1 cellular context compared by ENCODE assay signal in genomic region chr19:40806385-40807146, GRCh38.
TF ChIP-seq lines count a peak whose summit lies in the region.

No MANE protein-coding gene starts in this region.

TF ChIP-seq in endothelial cell of umbilical vein, 7 proteins besides CTCF, POLR2A, EP300 and RAD21:
- TF ChIP-seq POLR2AphosphoS5 (IDR thresholded peaks at IDR 0.05; ENCODE audit: insufficient read depth, low read depth, low read length) = peak; percentile 76
- no peak for TF ChIP-seq FOS (IDR thresholded peaks at IDR 0.05; ENCODE audit: borderline replicate concordance, insufficient read depth, low read length)
- no peak for TF ChIP-seq MAX (IDR thresholded peaks at IDR 0.05; ENCODE audit: insufficient read depth, insufficient read length)
TF ChIP-seq in endothelial cell of umbilical vein: peak in this region for 1.
